In the genomic region with DNA sequence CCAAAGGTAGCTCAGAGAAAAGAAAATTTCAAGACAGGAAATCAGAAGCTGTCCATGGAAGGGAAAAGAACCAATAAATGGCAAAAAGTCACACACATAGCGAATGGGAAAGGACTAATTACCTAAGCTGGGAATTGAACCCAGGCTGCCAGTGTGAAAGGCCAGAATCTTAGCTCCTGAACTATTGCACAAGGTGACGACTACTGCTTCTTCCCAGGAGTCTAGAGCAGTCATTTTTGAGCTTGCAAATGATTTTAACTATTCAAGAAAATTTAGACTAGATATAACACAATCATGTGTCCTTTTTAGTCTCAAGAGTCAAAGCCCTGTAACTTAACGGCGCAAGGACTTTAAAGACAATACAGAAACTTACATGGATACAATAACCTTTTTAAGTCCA, we compare ENCODE assay signal across 16 cellular contexts. TPM values are rescaled to one million over a fixed set of nuclear protein-coding genes. Genes with fewer than 3 reads are reported as not detected.
A peak's percentile ranks its signal among the peaks of the same experiment; 100 is the strongest.
DNase-seq lines count a peak whose midpoint lies in the region; ATAC-seq, FAIRE-seq and TF ChIP-seq lines count a peak whose summit lies in the region.
"Had no signal": no experiment of that assay in that cellular context is flagged by ENCODE, and none has a peak within 500 bp of the region (broad histone marks: within the 10 kb centered on the region; RNA-seq: fewer than 3 reads in every experiment).

No MANE protein-coding gene starts in this region.

- ATAC-seq in psoas muscle (no peak), GM21786 (IDR thresholded peaks at IDR 0.05; ENCODE audit: unreplicated experiment) (no peak)
- ATAC-seq: activated T-cell treated with anti-CD3 and anti-CD28 coated beads, Interleukin-2, amount 50 U/mL, for 72 hours; left colon; natural killer cell treated with Interleukin-12 subunit alpha and Interleukin-12 subunit beta and Interleukin-15 and Interleukin-18, amount 100 ng/mL, for 72 hours had no signal

- FAIRE-seq in frontal cortex (lab: Jason Lieb, UNC): no peak

- TF ChIP-seq CTCF in psoas muscle (IDR thresholded peaks at IDR 0.05): no peak

- peaks cover 0 to 20% (median 0%) of the 10 kb centered on the region in 3 donors for H3K27me3 ChIP-seq in psoas muscle (ENCODE audit: insufficient read depth in 3 of 3, low read length in 2 of 3)
- H3K27me3 ChIP-seq: sigmoid colon, vagina had no signal

- H3K36me3 ChIP-seq in psoas muscle (ENCODE audit: insufficient read depth in 1 of 2, low read depth in 1 of 2): no peaks in the 10 kb centered on the region
- H3K36me3 ChIP-seq: sigmoid colon, vagina had no signal

- no peaks in the 10 kb centered on the region for H3K9me3 ChIP-seq in psoas muscle
- H3K9me3 ChIP-seq: sigmoid colon, vagina had no signal

- intact Hi-C loops in psoas muscle (cut with DNase I): no loop called here

- H3K27ac ChIP-seq in psoas muscle: no peak overlapping the region
- H3K27ac ChIP-seq: sigmoid colon, vagina had no signal

- DNase-seq in NCI-H82 (lab: John Stamatoyannopoulos, UW): peak; percentile 11
- no peak for DNase-seq in NCI-H82 treated with DMSO at 0.1 percent for 48 hours (lab: John Stamatoyannopoulos, UW; ENCODE audit: unreplicated experiment)
- peak; percentile 0 for DNase-seq in NCI-H1105 (lab: John Stamatoyannopoulos, UW)
- peak; percentile 6 to 84 for DNase-seq in T47D (ENCODE audit: low read depth in 1 of 2, low spot score in 1 of 2)
- no peak for DNase-seq in psoas muscle
- no peak for DNase-seq in frontal cortex (ENCODE audit: low spot score in 2 of 2)
- no peak for DNase-seq in activated T-cell treated with anti-CD3 and anti-CD28 coated beads, Interleukin-2, amount 50 U/mL, for 1 hour
- DNase-seq: activated CD4-positive, alpha-beta T cell treated with anti-CD3 and anti-CD28 coated beads for 4 hours; activated T-cell treated with anti-CD3 and anti-CD28 coated beads, Interleukin-2, amount 50 U/mL, for 72 hours; effector CD8-positive, alpha-beta T cell; left colon; NCI-H1436; sigmoid colon had no signal

- no peaks in the 10 kb centered on the region for H3K4me1 ChIP-seq in psoas muscle
- H3K4me1 ChIP-seq: sigmoid colon, vagina had no signal

- 44 to 53% (median 48%) methylated on average over 4 of the region's 4 CpGs for WGBS in psoas muscle, 3 donors

- H3K4me3 ChIP-seq in psoas muscle: peak overlapping the region; percentile 22
- H3K4me3 ChIP-seq: sigmoid colon, vagina had no signal

- in situ Hi-C loops in T47D (cut with HindIII; ENCODE audit: low pct_unique_long_range_greater_than_20kb, low sequenced_read_pairs): no loop called here

RNA-seq across cellular contexts. Expression of a gene that starts 34.1 kb away (rescaled TPM):
- total RNA-seq in psoas muscle (1 to 10 TPM; 1.8 to 5.5 (median 4.3) TPM), frontal cortex (13.9 TPM)
- 1 to 10 TPM; 1.6 to 4.9 (median 1.8) TPM for polyA plus RNA-seq in psoas muscle

Comparison
In these comparisons a context has a peak if more than half of its experiments do, and no peak if none do; other contexts are left out.
1. DNase-seq: peak in NCI-H82 (single experiment), NCI-H1105 (single experiment) and T47D (2 of 2); none in NCI-H82 treated with DMSO at 0.1 percent for 48 hours (single experiment), psoas muscle (0 of 2), frontal cortex (0 of 2) and activated T-cell treated with anti-CD3 and anti-CD28 coated beads, Interleukin-2, amount 50 U/mL, for 1 hour (single experiment).